In genomic region chr12:12432373-12432772, GRCh38 we compare ENCODE assay signal across 9 cellular contexts.
DNase-seq lines count a peak whose midpoint lies in the region; FAIRE-seq and TF ChIP-seq lines count a peak whose summit lies in the region.
"Had no signal": no experiment of that assay in that cellular context is flagged by ENCODE, and none has a peak within 500 bp of the region (broad histone marks: within the 10 kb centered on the region; RNA-seq: fewer than 3 reads in every experiment).

No MANE protein-coding gene starts in this region.

- H3K9me3 ChIP-seq in HEK293 (ENCODE audit: control insufficient read depth, insufficient read depth, low read depth, low read length): no peaks in the 10 kb centered on the region
- no peaks in the 10 kb centered on the region for H3K9me3 ChIP-seq in keratinocyte (ENCODE audit: control insufficient read depth, low read depth, low read length)

- no peaks in the 10 kb centered on the region for H3K27me3 ChIP-seq in keratinocyte (ENCODE audit: control insufficient read depth, extremely low read depth, insufficient read depth, low read length)

- dilution Hi-C loops in keratinocyte (cut with MboI; ENCODE audit: extremely low pct_ligation_motif_present, low sequenced_read_pairs): no loop called here

- H3K79me2 ChIP-seq in keratinocyte (ENCODE audit: control insufficient read depth, insufficient read depth, low read length): no peaks in the 10 kb centered on the region

- no peak overlapping the region for H2AFZ ChIP-seq in keratinocyte (ENCODE audit: control insufficient read depth, low read length)

- no peaks in the 10 kb centered on the region for H3K4me1 ChIP-seq in HEK293 (ENCODE audit: control insufficient read depth, insufficient read depth, low read length)
- H3K4me1 ChIP-seq in keratinocyte (ENCODE audit: control insufficient read depth, extremely low read depth, insufficient read depth, low read length): peaks cover 47% of the 10 kb centered on the region

- no peak overlapping the region for H3K9ac ChIP-seq in keratinocyte (ENCODE audit: control insufficient read depth, extremely low read depth, insufficient read depth, low read length)

- H3K4me3 ChIP-seq in HEK293 (ENCODE audit: low read depth, low read length) (no peak overlapping the region), keratinocyte (ENCODE audit: control insufficient read depth in 2 of 3, extremely low read depth in 1 of 3, insufficient read depth in 2 of 3, low read depth in 1 of 3, low read length in 3 of 3) (no peak overlapping the region)

- H3K9me1 ChIP-seq in keratinocyte (ENCODE audit: control insufficient read depth, extremely low read depth, insufficient read depth, low read length): no peaks in the 10 kb centered on the region

- TF ChIP-seq CTCF in AG09319 (IDR thresholded peaks at IDR 0.05; ENCODE audit: low read depth, low read length) (no peak), HEK293 (tag by site-specific recombination; IDR thresholded peaks at IDR 0.05) (no peak), keratinocyte (optimal IDR thresholded peaks at IDR 0.05 in 1 of 3, IDR thresholded peaks at IDR 0.05 in 1 of 3, conservative IDR thresholded peaks at IDR 0.05 in 1 of 3; ENCODE audit: extremely low read depth in 1 of 3, insufficient read depth in 2 of 3, low read length in 3 of 3) (no peak)

- no peak overlapping the region for H3K27ac ChIP-seq in HEK293 (ENCODE audit: extremely low read depth, low read depth, low read length)
- H3K27ac ChIP-seq in keratinocyte (ENCODE audit: control insufficient read depth, insufficient read depth, low read length): peak overlapping the region; percentile 50

- no peaks in the 10 kb centered on the region for H4K20me1 ChIP-seq in keratinocyte (ENCODE audit: control insufficient read depth, extremely low read depth, insufficient read depth, low read length)

- CTCF ChIA-PET in HEK293 (lab: Yijun Ruan, JAX): no interaction called here

- H3K4me2 ChIP-seq in keratinocyte (ENCODE audit: control insufficient read depth, extremely low read depth, insufficient read depth, low read depth, low read length): no peak overlapping the region

- FAIRE-seq in keratinocyte (lab: Jason Lieb, UNC): peak; percentile 56

- DNase-seq in AG09319 (ENCODE audit: extremely low read depth, low read depth): peak; percentile 75
- peak; percentile 60 for DNase-seq in astrocyte of the hippocampus (ENCODE audit: low read depth, low spot score)
- DNase-seq in keratinocyte (ENCODE audit: low read depth, low spot score): no peak
- DNase-seq in NCI-H2227 (lab: John Stamatoyannopoulos, UW; ENCODE audit: unreplicated experiment): no peak
- no peak for DNase-seq in RKO (ENCODE audit: low spot score)
- no peak for DNase-seq in activated effector memory CD4-positive, alpha-beta T cell treated with Interleukin-2 at 50 U/mL for 16 hours
- no peak for DNase-seq in NAMALWA (ENCODE audit: low spot score)
- DNase-seq: activated CD4-positive, CD25-positive, alpha-beta regulatory T cell had no signal

- H3K36me3 ChIP-seq in HEK293 (ENCODE audit: control insufficient read depth in 2 of 2, insufficient read depth in 1 of 2, low read length in 2 of 2): peaks cover 0 to 4% of the 10 kb centered on the region in 2 experiments
- H3K36me3 ChIP-seq in keratinocyte (ENCODE audit: control insufficient read depth in 2 of 2, extremely low read depth in 1 of 2, insufficient read depth in 2 of 2, low read length in 2 of 2): peaks cover 0 to 2% of the 10 kb centered on the region in 2 experiments

- POLR2A ChIA-PET in HEK293 (lab: Yijun Ruan, JAX): no interaction called here

TF ChIP-seq in HEK293, 187 proteins besides CTCF, POLR2A, EP300 and RAD21 (continues in another document):
- TF ChIP-seq ZNF311 (tag by site-specific recombination; IDR thresholded peaks at IDR 0.05; ENCODE audit: borderline replicate concordance): no peak
- no peak for TF ChIP-seq ZNF580 (tag by site-specific recombination; IDR thresholded peaks at IDR 0.05)
- no peak for TF ChIP-seq SCRT2 (tag by site-specific recombination; IDR thresholded peaks at IDR 0.05)
- peak; percentile 76 for TF ChIP-seq PRDM6 (tag by site-specific recombination; IDR thresholded peaks at IDR 0.05)
- no peak for TF ChIP-seq MYNN (tag by site-specific recombination; IDR thresholded peaks at IDR 0.05; ENCODE audit: borderline replicate concordance)
- TF ChIP-seq FEZF1 (tag by site-specific recombination; IDR thresholded peaks at IDR 0.05): peak; percentile 40; the same call in 1 of the 2 replicates
- no peak for TF ChIP-seq ZNF221 (tag by site-specific recombination; IDR thresholded peaks at IDR 0.05; ENCODE audit: borderline replicate concordance)
- TF ChIP-seq ZNF335 (tag by site-specific recombination; conservative IDR thresholded peaks at IDR 0.05): 0 out of 2 replicates have a peak, but pooled peaks have one; percentile 18
- TF ChIP-seq ZNF76 (tag by site-specific recombination; IDR thresholded peaks at IDR 0.05; ENCODE audit: borderline replicate concordance, low read depth): no peak
- TF ChIP-seq EGR2 (tag by site-specific recombination; IDR thresholded peaks at IDR 0.05; ENCODE audit: low read depth): no peak
- TF ChIP-seq ZXDB (tag by site-specific recombination; IDR thresholded peaks at IDR 0.05): no peak
- TF ChIP-seq ZNF555 (tag by site-specific recombination; conservative IDR thresholded peaks at IDR 0.05): no peak
- TF ChIP-seq ZFP41 (tag by site-specific recombination; IDR thresholded peaks at IDR 0.05; ENCODE audit: borderline replicate concordance): no peak
- TF ChIP-seq ZNF629 (tag by site-specific recombination; IDR thresholded peaks at IDR 0.05): no peak
- TF ChIP-seq ZNF121 (tag by site-specific recombination; IDR thresholded peaks at IDR 0.05): no peak
- TF ChIP-seq ZBTB44 (tag by site-specific recombination; IDR thresholded peaks at IDR 0.05): 0 out of 2 replicates have a peak, but pooled peaks have one; percentile 44
- no peak for TF ChIP-seq HIC1 (tag by site-specific recombination; IDR thresholded peaks at IDR 0.05)
- TF ChIP-seq ZNF2 (tag by site-specific recombination; IDR thresholded peaks at IDR 0.05): no peak
- TF ChIP-seq ZNF366 (tag by site-specific recombination; conservative IDR thresholded peaks at IDR 0.05): no peak

Comparison
In these comparisons a context has a peak if more than half of its experiments do, and no peak if none do; other contexts are left out.
1. DNase-seq: peak in AG09319 (single experiment) and astrocyte of the hippocampus (single experiment); none in keratinocyte (single experiment), NCI-H2227 (single experiment), RKO (single experiment), activated effector memory CD4-positive, alpha-beta T cell treated with Interleukin-2 at 50 U/mL for 16 hours (single experiment) and NAMALWA (single experiment).